Comparison of ENCODE assay signal across 21 cellular contexts in the genomic region with DNA sequence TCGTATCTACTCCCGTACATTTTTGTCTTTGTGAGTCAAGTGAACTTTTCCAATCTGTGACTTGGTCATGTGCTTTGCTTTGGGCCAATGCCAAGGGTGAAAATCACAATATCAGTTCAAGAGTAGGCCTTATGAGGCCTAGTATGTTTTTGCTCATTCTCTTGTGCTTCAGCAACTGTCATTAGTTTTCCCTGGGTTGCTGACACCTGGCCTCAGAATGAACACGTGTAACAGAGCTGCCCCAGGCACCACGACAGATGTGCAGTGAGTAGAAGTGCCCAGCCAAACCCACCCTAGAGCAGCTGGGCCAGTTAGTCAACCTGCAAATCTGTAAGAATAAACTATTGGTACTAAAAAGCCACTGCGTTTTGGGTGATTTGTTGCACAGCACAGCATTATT.
"Had no signal": no experiment of that assay in that cellular context is flagged by ENCODE, and none has a peak within 500 bp of the region (broad histone marks: within the 10 kb centered on the region; RNA-seq: fewer than 3 reads in every experiment).

No MANE protein-coding gene starts in this region.

- H3K27me3 ChIP-seq: dorsolateral prefrontal cortex, hepatocyte, left lung, sigmoid colon, stomach, thyroid gland had no signal

- H3K27ac ChIP-seq: dorsolateral prefrontal cortex, hepatocyte, left lung, psoas muscle, sigmoid colon, stomach, thyroid gland had no signal

- H3K79me2 ChIP-seq: hepatocyte had no signal

- H3K36me3 ChIP-seq: left lung, sigmoid colon, stomach, thyroid gland had no signal

- DNase-seq: dorsolateral prefrontal cortex; effector CD4-positive, alpha-beta T cell; head of caudate nucleus; left cardiac atrium; left lung; mesendoderm; midbrain; naive thymus-derived CD8-positive, alpha-beta T cell; nephron progenitor cell; nucleus accumbens; posterior cingulate gyrus; psoas muscle; sigmoid colon; stimulated activated CD4-positive, alpha-beta T cell treated with anti-CD3 and anti-CD28 coated beads, Interleukin-2, amount 100 ng/mL, for 24 hours; stimulated activated CD4-positive, alpha-beta T cell treated with anti-CD3 and anti-CD28 coated beads, Interleukin-4, amount 100 ng/mL, for 24 hours; stimulated activated naive CD4-positive, alpha-beta T cell treated with Interleukin-2 at 50 U/mL for 16 hours; stomach had no signal

- FAIRE-seq: frontal cortex, islet of Langerhans had no signal

- H3K4me1 ChIP-seq: left lung, psoas muscle, sigmoid colon, stomach, thyroid gland had no signal

- H2AFZ ChIP-seq: hepatocyte had no signal

- H3K4me3 ChIP-seq: dorsolateral prefrontal cortex, hepatocyte, left lung, psoas muscle, sigmoid colon, stomach, thyroid gland had no signal

- H3K4me2 ChIP-seq: hepatocyte had no signal

- H3K9me3 ChIP-seq: left lung, psoas muscle, sigmoid colon, stomach, thyroid gland had no signal
